In the genomic region with DNA sequence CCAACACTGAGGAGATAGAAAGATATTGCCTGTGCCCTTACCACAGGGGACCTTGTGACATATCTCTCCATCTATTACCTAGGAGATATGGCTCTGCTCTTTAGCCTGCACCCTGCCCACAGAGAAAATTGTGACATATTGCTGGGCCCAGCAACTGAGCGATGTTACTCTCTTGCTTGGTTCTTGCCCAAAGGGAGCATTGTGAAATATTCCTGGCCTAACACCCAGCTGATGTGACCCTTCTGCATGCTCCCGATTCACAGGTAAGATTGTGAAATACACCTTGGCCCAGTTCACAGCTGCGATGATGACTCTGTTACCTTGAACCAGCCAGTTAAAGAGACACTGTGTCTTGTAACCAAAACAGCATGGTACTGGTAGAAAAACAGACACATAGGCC, we compare ENCODE assay signal across 1 cellular context.
TF ChIP-seq lines count a peak whose summit lies in the region.

No MANE protein-coding gene starts in this region.

TF ChIP-seq in HepG2, 621 proteins besides CTCF, POLR2A, EP300 and RAD21 (continued from another document):
- TF ChIP-seq, protein P1, sequence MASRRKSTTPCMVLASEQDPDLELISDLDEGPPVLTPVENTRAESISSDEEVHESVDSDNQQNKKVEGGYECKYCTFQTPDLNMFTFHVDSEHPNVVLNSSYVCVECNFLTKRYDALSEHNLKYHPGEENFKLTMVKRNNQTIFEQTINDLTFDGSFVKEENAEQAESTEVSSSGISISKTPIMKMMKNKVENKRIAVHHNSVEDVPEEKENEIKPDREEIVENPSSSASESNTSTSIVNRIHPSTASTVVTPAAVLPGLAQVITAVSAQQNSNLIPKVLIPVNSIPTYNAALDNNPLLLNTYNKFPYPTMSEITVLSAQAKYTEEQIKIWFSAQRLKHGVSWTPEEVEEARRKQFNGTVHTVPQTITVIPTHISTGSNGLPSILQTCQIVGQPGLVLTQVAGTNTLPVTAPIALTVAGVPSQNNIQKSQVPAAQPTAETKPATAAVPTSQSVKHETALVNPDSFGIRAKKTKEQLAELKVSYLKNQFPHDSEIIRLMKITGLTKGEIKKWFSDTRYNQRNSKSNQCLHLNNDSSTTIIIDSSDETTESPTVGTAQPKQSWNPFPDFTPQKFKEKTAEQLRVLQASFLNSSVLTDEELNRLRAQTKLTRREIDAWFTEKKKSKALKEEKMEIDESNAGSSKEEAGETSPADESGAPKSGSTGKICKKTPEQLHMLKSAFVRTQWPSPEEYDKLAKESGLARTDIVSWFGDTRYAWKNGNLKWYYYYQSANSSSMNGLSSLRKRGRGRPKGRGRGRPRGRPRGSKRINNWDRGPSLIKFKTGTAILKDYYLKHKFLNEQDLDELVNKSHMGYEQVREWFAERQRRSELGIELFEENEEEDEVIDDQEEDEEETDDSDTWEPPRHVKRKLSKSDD (CRISPR knock-in tag; IDR thresholded peaks at IDR 0.05; ENCODE audit: low read depth), result no peak
- TF ChIP-seq, protein P2, sequence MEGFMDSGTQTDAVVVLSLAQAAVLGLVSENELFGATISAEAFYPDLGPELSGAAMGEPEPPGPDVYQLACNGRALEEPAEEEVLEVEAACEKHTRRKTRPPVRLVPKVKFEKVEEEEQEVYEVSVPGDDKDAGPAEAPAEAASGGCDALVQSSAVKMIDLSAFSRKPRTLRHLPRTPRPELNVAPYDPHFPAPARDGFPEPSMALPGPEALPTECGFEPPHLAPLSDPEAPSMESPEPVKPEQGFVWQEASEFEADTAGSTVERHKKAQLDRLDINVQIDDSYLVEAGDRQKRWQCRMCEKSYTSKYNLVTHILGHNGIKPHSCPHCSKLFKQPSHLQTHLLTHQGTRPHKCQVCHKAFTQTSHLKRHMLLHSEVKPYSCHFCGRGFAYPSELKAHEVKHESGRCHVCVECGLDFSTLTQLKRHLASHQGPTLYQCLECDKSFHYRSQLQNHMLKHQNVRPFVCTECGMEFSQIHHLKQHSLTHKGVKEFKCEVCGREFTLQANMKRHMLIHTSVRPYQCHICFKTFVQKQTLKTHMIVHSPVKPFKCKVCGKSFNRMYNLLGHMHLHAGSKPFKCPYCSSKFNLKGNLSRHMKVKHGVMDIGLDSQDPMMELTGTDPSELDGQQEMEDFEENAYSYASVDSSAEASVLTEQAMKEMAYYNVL (CRISPR knock-in tag; IDR thresholded peaks at IDR 0.05; ENCODE audit: borderline replicate concordance), result no peak
- TF ChIP-seq SPEN (CRISPR knock-in tag; IDR thresholded peaks at IDR 0.05; ENCODE audit: low read depth) (no peak), THAP11 (CRISPR knock-in tag; IDR thresholded peaks at IDR 0.05) (no peak), JUNB (CRISPR knock-in tag; IDR thresholded peaks at IDR 0.05; ENCODE audit: borderline replicate concordance) (no peak), DPF2 (CRISPR knock-in tag; IDR thresholded peaks at IDR 0.05; ENCODE audit: borderline replicate concordance, low read depth) (no peak), ATF7-NPFF (CRISPR knock-in tag; IDR thresholded peaks at IDR 0.05; ENCODE audit: low read depth) (no peak), ZNF644 (CRISPR knock-in tag; IDR thresholded peaks at IDR 0.05; ENCODE audit: low read depth) (peak; percentile 73), TERF1 (CRISPR knock-in tag; IDR thresholded peaks at IDR 0.05) (no peak), RELA (CRISPR knock-in tag; IDR thresholded peaks at IDR 0.05) (no peak), CEBPG (CRISPR knock-in tag; IDR thresholded peaks at IDR 0.05) (peak; percentile 72), KDM6A (CRISPR knock-in tag; IDR thresholded peaks at IDR 0.05; ENCODE audit: low read depth) (no peak), CEBPB (IDR thresholded peaks at IDR 0.05; ENCODE audit: borderline replicate concordance, low read depth, low read length) (peak; percentile 90), ZNF282 (IDR thresholded peaks at IDR 0.05; ENCODE audit: partially characterized antibody) (no peak), SIN3B (IDR thresholded peaks at IDR 0.05; ENCODE audit: low read length) (no peak), SMAD9 (CRISPR knock-in tag; IDR thresholded peaks at IDR 0.05) (no peak), ZEB1 (IDR thresholded peaks at IDR 0.05; ENCODE audit: insufficient replicate concordance, low read depth) (peak; percentile 48), ZNF562 (CRISPR knock-in tag; IDR thresholded peaks at IDR 0.05; ENCODE audit: borderline replicate concordance) (no peak), ZBTB44 (CRISPR knock-in tag; IDR thresholded peaks at IDR 0.05) (no peak), TFAP4 (IDR thresholded peaks at IDR 0.05; ENCODE audit: borderline replicate concordance, low read depth) (peak; percentile 48; the same call in 1 of the 2 replicates), SOX13 (IDR thresholded peaks at IDR 0.05) (no peak), SOX13 (CRISPR knock-in tag; conservative IDR thresholded peaks at IDR 0.05 in 1 of 2, IDR thresholded peaks at IDR 0.05 in 1 of 2) (0 out of 4 replicates have a peak, but pooled peaks of 1 of the 2 experiments have one; percentile 16), FOXA3 (CRISPR knock-in tag; IDR thresholded peaks at IDR 0.05) (no peak)
- TF ChIP-seq, protein P3, sequence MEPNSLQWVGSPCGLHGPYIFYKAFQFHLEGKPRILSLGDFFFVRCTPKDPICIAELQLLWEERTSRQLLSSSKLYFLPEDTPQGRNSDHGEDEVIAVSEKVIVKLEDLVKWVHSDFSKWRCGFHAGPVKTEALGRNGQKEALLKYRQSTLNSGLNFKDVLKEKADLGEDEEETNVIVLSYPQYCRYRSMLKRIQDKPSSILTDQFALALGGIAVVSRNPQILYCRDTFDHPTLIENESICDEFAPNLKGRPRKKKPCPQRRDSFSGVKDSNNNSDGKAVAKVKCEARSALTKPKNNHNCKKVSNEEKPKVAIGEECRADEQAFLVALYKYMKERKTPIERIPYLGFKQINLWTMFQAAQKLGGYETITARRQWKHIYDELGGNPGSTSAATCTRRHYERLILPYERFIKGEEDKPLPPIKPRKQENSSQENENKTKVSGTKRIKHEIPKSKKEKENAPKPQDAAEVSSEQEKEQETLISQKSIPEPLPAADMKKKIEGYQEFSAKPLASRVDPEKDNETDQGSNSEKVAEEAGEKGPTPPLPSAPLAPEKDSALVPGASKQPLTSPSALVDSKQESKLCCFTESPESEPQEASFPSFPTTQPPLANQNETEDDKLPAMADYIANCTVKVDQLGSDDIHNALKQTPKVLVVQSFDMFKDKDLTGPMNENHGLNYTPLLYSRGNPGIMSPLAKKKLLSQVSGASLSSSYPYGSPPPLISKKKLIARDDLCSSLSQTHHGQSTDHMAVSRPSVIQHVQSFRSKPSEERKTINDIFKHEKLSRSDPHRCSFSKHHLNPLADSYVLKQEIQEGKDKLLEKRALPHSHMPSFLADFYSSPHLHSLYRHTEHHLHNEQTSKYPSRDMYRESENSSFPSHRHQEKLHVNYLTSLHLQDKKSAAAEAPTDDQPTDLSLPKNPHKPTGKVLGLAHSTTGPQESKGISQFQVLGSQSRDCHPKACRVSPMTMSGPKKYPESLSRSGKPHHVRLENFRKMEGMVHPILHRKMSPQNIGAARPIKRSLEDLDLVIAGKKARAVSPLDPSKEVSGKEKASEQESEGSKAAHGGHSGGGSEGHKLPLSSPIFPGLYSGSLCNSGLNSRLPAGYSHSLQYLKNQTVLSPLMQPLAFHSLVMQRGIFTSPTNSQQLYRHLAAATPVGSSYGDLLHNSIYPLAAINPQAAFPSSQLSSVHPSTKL (CRISPR knock-in tag; IDR thresholded peaks at IDR 0.05), result peak; percentile 31; the same call in 1 of the 2 replicates
- TF ChIP-seq, protein P4, sequence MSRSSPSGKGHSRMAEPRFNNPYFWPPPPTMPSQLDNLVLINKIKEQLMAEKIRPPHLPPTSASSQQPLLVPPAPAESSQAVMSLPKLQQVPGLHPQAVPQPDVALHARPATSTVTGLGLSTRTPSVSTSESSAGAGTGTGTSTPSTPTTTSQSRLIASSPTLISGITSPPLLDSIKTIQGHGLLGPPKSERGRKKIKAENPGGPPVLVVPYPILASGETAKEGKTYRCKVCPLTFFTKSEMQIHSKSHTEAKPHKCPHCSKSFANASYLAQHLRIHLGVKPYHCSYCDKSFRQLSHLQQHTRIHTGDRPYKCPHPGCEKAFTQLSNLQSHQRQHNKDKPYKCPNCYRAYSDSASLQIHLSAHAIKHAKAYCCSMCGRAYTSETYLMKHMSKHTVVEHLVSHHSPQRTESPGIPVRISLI (CRISPR knock-in tag; IDR thresholded peaks at IDR 0.05; ENCODE audit: borderline replicate concordance), result no peak
- TF ChIP-seq, protein P5, sequence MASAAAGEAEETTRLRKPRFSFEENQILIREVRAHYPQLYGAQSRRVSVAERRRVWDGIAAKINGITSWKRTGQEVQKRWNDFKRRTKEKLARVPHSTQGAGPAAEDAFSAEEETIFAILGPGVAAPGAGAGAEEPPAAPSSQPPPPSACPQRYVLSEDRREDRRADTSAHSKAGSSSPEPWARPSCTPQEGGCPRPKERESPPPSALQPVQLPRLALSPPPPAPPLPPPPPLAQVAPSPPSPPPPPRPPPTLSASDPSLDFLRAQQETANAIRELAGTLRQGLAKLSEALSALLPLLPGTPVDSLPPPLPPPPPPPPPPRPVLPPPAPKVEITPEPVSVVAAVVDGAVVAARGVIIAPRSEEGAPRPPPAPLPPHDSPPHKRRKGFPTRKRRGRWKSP (CRISPR knock-in tag; IDR thresholded peaks at IDR 0.05), result no peak
- TF ChIP-seq, protein P6, sequence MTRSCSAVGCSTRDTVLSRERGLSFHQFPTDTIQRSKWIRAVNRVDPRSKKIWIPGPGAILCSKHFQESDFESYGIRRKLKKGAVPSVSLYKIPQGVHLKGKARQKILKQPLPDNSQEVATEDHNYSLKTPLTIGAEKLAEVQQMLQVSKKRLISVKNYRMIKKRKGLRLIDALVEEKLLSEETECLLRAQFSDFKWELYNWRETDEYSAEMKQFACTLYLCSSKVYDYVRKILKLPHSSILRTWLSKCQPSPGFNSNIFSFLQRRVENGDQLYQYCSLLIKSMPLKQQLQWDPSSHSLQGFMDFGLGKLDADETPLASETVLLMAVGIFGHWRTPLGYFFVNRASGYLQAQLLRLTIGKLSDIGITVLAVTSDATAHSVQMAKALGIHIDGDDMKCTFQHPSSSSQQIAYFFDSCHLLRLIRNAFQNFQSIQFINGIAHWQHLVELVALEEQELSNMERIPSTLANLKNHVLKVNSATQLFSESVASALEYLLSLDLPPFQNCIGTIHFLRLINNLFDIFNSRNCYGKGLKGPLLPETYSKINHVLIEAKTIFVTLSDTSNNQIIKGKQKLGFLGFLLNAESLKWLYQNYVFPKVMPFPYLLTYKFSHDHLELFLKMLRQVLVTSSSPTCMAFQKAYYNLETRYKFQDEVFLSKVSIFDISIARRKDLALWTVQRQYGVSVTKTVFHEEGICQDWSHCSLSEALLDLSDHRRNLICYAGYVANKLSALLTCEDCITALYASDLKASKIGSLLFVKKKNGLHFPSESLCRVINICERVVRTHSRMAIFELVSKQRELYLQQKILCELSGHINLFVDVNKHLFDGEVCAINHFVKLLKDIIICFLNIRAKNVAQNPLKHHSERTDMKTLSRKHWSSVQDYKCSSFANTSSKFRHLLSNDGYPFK (CRISPR knock-in tag; IDR thresholded peaks at IDR 0.05; ENCODE audit: borderline replicate concordance), result no peak
